In genomic region chr6:129432738-129433137, GRCh38 we compare ENCODE assay signal across 12 cellular contexts.
DNase-seq lines count a peak whose midpoint lies in the region; ATAC-seq and TF ChIP-seq lines count a peak whose summit lies in the region.
"Had no signal": no experiment of that assay in that cellular context is flagged by ENCODE, and none has a peak within 500 bp of the region (broad histone marks: within the 10 kb centered on the region; RNA-seq: fewer than 3 reads in every experiment).

No MANE protein-coding gene starts in this region.

- POLR2A ChIA-PET in OCI-LY7 (lab: Charles Lee): no interaction called here

- H4K20me1 ChIP-seq in OCI-LY7 (ENCODE audit: insufficient read depth, low read length): no peaks in the 10 kb centered on the region

- H3K27me3 ChIP-seq in BE2C: no peaks in the 10 kb centered on the region; the same call in 1 of the 2 replicates

- ATAC-seq in HG02970 (IDR thresholded peaks at IDR 0.05; ENCODE audit: low FRiP score, unreplicated experiment): no peak
- ATAC-seq: activated CD4-positive, CD25-positive, alpha-beta regulatory T cell treated with anti-CD3 and anti-CD28 coated beads, Interleukin-2, amount 50 U/mL, for 24 hours had no signal

- no peak overlapping the region for H3K27ac ChIP-seq in OCI-LY7 (ENCODE audit: low read depth, low read length, poor library complexity, severe bottlenecking)

- TF ChIP-seq CTCF in BE2C (IDR thresholded peaks at IDR 0.05; ENCODE audit: low read depth, low read length) (peak; percentile 18; the same call in 1 of the 2 replicates), GM13977 (IDR thresholded peaks at IDR 0.05; ENCODE audit: extremely low read depth, insufficient read depth, missing control alignments) (peak; percentile 5), OCI-LY7 (conservative IDR thresholded peaks at IDR 0.05; ENCODE audit: low read length) (peak; percentile 50)

- intact Hi-C loops in OCI-LY7 (cut with micrococcal nuclease; ENCODE audit: unreplicated experiment): no loop called here

- in situ Hi-C loops in GM13977 (cut with MboI; ENCODE audit: low pct_unique_long_range_greater_than_20kb, low sequenced_read_pairs, unreplicated experiment): no loop called here

- H2AFZ ChIP-seq in OCI-LY7 (ENCODE audit: low read length): no peak overlapping the region

- no peak overlapping the region for H3K4me2 ChIP-seq in OCI-LY7 (ENCODE audit: low read length)

- H3K4me3 ChIP-seq in BE2C (ENCODE audit: low read depth, low read length): no peak overlapping the region
- no peak overlapping the region for H3K4me3 ChIP-seq in OCI-LY7 (ENCODE audit: low read depth, low read length, poor library complexity, severe bottlenecking)

- no peaks in the 10 kb centered on the region for H3K36me3 ChIP-seq in BE2C
- H3K36me3 ChIP-seq in OCI-LY7 (ENCODE audit: insufficient read depth, low read length): no peaks in the 10 kb centered on the region

- H3K9me3 ChIP-seq in BE2C: no peaks in the 10 kb centered on the region
- H3K9me3 ChIP-seq in OCI-LY7 (ENCODE audit: low read length): no peaks in the 10 kb centered on the region

- H3K4me1 ChIP-seq in BE2C (no peaks in the 10 kb centered on the region), OCI-LY7 (ENCODE audit: insufficient read depth, low read length, poor library complexity, severe bottlenecking) (no peaks in the 10 kb centered on the region)

- H3K9me2 ChIP-seq in OCI-LY7 (ENCODE audit: insufficient read depth, low read length): no peaks in the 10 kb centered on the region

- no TSS peak for BruUV-seq in OCI-LY7 (replicated peaks; lab: Mats Ljungman, UMichigan)

- CTCF ChIA-PET in OCI-LY7 (lab: Charles Lee; ENCODE audit: unreplicated experiment): no interaction called here

- DNase-seq in BE2C: no peak
- no peak for DNase-seq in GM13977 (ENCODE audit: low spot score)
- no peak for DNase-seq in OCI-LY7 (ENCODE audit: low spot score)
- peak; percentile 2 for DNase-seq in fibroblast of peridontal ligament (ENCODE audit: extremely low read depth)
- DNase-seq in H4 (ENCODE audit: low spot score): no peak
- DNase-seq in stimulated activated CD4-positive, alpha-beta T cell treated with anti-CD3 and anti-CD28 coated beads, Interleukin-12 subunit alpha, Interleukin-12 subunit beta, amount 100 ng/mL, for 4 hours: no peak
- DNase-seq in MV-4-11 (lab: John Stamatoyannopoulos, UW): no peak
- DNase-seq: effector CD8-positive, alpha-beta T cell; kidney; posterior cingulate gyrus had no signal

- no peaks in the 10 kb centered on the region for H3K79me2 ChIP-seq in OCI-LY7 (ENCODE audit: insufficient read depth, low read depth, low read length)
